ENCODE assay signal across 8 cellular contexts in genomic region chr3:192816274-192816853, GRCh38.
DNase-seq lines count a peak whose midpoint lies in the region; ATAC-seq, FAIRE-seq and TF ChIP-seq lines count a peak whose summit lies in the region.

No MANE protein-coding gene starts in this region.

- FAIRE-seq in GM18507 (lab: Jason Lieb, UNC): peak; percentile 74

- ATAC-seq in HG03196 (IDR thresholded peaks at IDR 0.05; ENCODE audit: unreplicated experiment) (no peak), GM19467 (IDR thresholded peaks at IDR 0.05; ENCODE audit: unreplicated experiment) (no peak)

- DNase-seq in AG09319 (ENCODE audit: extremely low read depth, low read depth) (no peak), GM18507 (ENCODE audit: extremely low spot score, insufficient read length, low read depth) (no peak), NCI-H2227 (lab: John Stamatoyannopoulos, UW; ENCODE audit: unreplicated experiment) (peak; percentile 63), amniotic stem cell (lab: John Stamatoyannopoulos, UW) (peak; percentile 5), kidney glomerular epithelial cell (lab: John Stamatoyannopoulos, UW) (peak; percentile 47)
- DNase-seq in activated CD8-positive, alpha-beta memory T cell treated with anti-CD3 and anti-CD28 coated beads for 24 hours: no peak

- peak; percentile 65 for TF ChIP-seq CTCF in AG09319 (IDR thresholded peaks at IDR 0.05; ENCODE audit: low read depth, low read length)

Comparison
In these comparisons a context has a peak if more than half of its experiments do, and no peak if none do; other contexts are left out.
1. DNase-seq: peak in NCI-H2227 (single experiment), amniotic stem cell (single experiment) and kidney glomerular epithelial cell (single experiment); none in AG09319 (single experiment), GM18507 (single experiment) and activated CD8-positive, alpha-beta memory T cell treated with anti-CD3 and anti-CD28 coated beads for 24 hours (single experiment).